17 cellular contexts compared by ENCODE assay signal in the genomic region with DNA sequence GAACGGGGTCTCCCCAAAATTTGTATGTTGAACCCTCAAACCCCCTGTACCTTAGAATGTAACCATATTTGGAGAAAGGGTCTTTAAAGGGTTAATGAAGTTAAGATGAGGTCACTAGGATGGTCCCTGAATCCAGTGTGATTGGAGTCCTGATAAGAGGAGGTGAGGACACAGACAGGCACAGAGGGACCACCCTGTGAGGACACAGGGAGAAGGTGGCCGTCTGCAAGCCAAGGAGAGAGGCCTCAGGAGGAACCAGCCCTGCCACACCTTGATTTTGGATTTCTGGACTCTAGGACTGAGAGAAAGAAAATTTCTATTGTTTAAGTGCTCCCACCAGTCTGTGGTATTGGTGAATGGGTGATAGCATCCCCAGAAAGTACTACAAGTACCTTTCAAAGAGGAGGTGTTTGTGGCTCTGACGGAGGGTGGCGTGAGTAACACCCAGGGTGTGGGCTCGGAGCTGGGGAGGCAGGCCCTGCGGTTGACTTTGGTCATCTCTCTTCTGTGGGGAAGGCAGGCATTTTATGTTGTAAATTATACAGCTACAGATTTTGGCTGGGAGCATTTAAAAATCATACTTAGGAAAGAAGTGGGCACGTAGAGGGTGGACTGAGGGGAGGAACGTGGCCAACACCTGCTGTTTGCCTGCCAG. TPM values are rescaled to one million over a fixed set of nuclear protein-coding genes. Genes with fewer than 3 reads are reported as not detected.
DNase-seq lines count a peak whose midpoint lies in the region; ATAC-seq and TF ChIP-seq lines count a peak whose summit lies in the region.
"Had no signal": no experiment of that assay in that cellular context is flagged by ENCODE, and none has a peak within 500 bp of the region (broad histone marks: within the 10 kb centered on the region; RNA-seq: fewer than 3 reads in every experiment).

No MANE protein-coding gene starts in this region.

- H3K9me3 ChIP-seq in stomach smooth muscle (ENCODE audit: control insufficient read depth in 2 of 2, low read length in 2 of 2) = no peaks in the 10 kb centered on the region
- H3K9me3 ChIP-seq: BE2C had no signal

- no peak for TF ChIP-seq CTCF in mesothelial cell of epicardium (IDR thresholded peaks at IDR 0.05; ENCODE audit: unreplicated experiment)

- no peak overlapping the region for H3K4me3 Mint-ChIP-seq in mesothelial cell of epicardium
- H3K4me3 Mint-ChIP-seq: activated CD8-positive, alpha-beta memory T cell treated with anti-CD3 and anti-CD28 coated beads, Interleukin-2, amount 10 ng/mL, durations not matched to agents 7 days and 5 days had no signal

- no peaks in the 10 kb centered on the region for H3K27me3 ChIP-seq in stomach smooth muscle (ENCODE audit: control insufficient read depth in 1 of 2, insufficient read depth in 2 of 2, low read length in 2 of 2)
- H3K27me3 ChIP-seq: BE2C had no signal

- peaks cover 12 to 14% of the 10 kb centered on the region in 2 donors for H3K36me3 ChIP-seq in stomach smooth muscle (ENCODE audit: control insufficient read depth in 2 of 2, insufficient read depth in 2 of 2, low read length in 2 of 2)
- H3K36me3 ChIP-seq: BE2C had no signal

- H3K27ac Mint-ChIP-seq in mesothelial cell of epicardium = peak overlapping the region; percentile 31
- H3K27ac Mint-ChIP-seq: activated CD8-positive, alpha-beta memory T cell treated with anti-CD3 and anti-CD28 coated beads, Interleukin-2, amount 10 ng/mL, durations not matched to agents 7 days and 5 days had no signal

- ATAC-seq in GM21528 (IDR thresholded peaks at IDR 0.05; ENCODE audit: low FRiP score, unreplicated experiment) (no peak), HG02884 (IDR thresholded peaks at IDR 0.05; ENCODE audit: unreplicated experiment) (no peak), HG03432 (IDR thresholded peaks at IDR 0.05; ENCODE audit: unreplicated experiment) (no peak)
- ATAC-seq: activated CD8-positive, alpha-beta memory T cell treated with anti-CD3 and anti-CD28 coated beads, Interleukin-2, amount 10 ng/mL, durations not matched to agents 7 days and 5 days had no signal

- H3K4me1 Mint-ChIP-seq in mesothelial cell of epicardium = peaks cover 21% of the 10 kb centered on the region

- H3K4me1 ChIP-seq in stomach smooth muscle (ENCODE audit: control insufficient read depth, insufficient read depth, low read length) = peaks cover 68% of the 10 kb centered on the region

- no peak overlapping the region for H3K4me3 ChIP-seq in stomach smooth muscle (ENCODE audit: low read length in 2 of 2)

- H3K27ac ChIP-seq in stomach smooth muscle (ENCODE audit: low read length) = peak overlapping the region; percentile 99

- H3K27me3 Mint-ChIP-seq in mesothelial cell of epicardium (ENCODE audit: low read depth) = no peaks in the 10 kb centered on the region

- DNase-seq in SW480 (ENCODE audit: low spot score) (peak; percentile 49), ecto neural progenitor cell (ENCODE audit: low spot score) (peak; percentile 18), mesothelial cell of epicardium (ENCODE audit: low spot score in 2 of 2, unreplicated experiment in 2 of 2) (no peak), GF-D8 (lab: John Stamatoyannopoulos, UW) (no peak)
- DNase-seq: activated CD4-positive, CD25-positive, alpha-beta regulatory T cell; activated CD8-positive, alpha-beta memory T cell treated with anti-CD3 and anti-CD28 coated beads, Interleukin-2, amount 10 ng/mL, durations not matched to agents 7 days and 5 days; activated naive CD4-positive, alpha-beta T cell treated with anti-CD3 and anti-CD28 coated beads, Interleukin-2, amount 50 U/mL, for 16 hours; NCI-H526 treated with DMSO at 0.1 percent for 48 hours; stimulated activated CD4-positive, alpha-beta T cell treated with anti-CD3 and anti-CD28 coated beads, Interleukin-2, amount 100 ng/mL, for 24 hours; T-helper 1 cell had no signal

- no peaks in the 10 kb centered on the region for H3K36me3 Mint-ChIP-seq in mesothelial cell of epicardium
- H3K36me3 Mint-ChIP-seq: activated CD8-positive, alpha-beta memory T cell treated with anti-CD3 and anti-CD28 coated beads, Interleukin-2, amount 10 ng/mL, durations not matched to agents 7 days and 5 days had no signal

- no peaks in the 10 kb centered on the region for H3K9me3 Mint-ChIP-seq in mesothelial cell of epicardium

- H3K9ac ChIP-seq in stomach smooth muscle (ENCODE audit: low read length in 2 of 2) = peak overlapping the region; percentile 29 to 76

RNA-seq across cellular contexts. Expression of a gene that starts 13.8 kb away (rescaled TPM):
- total RNA-seq in mesothelial cell of epicardium = 2.3 to 4.0 TPM (median 3.4 TPM) in 3 replicates
- total RNA-seq: activated CD8-positive, alpha-beta memory T cell treated with anti-CD3 and anti-CD28 coated beads, Interleukin-2, amount 10 ng/mL, durations not matched to agents 7 days and 5 days; glomerular endothelial cell had no signal

RNA-seq across cellular contexts. Expression of a gene that starts 18.4 kb away (rescaled TPM):
- total RNA-seq in mesothelial cell of epicardium = not detected in 3 replicates
- total RNA-seq: activated CD8-positive, alpha-beta memory T cell treated with anti-CD3 and anti-CD28 coated beads, Interleukin-2, amount 10 ng/mL, durations not matched to agents 7 days and 5 days; glomerular endothelial cell; mucosa of gallbladder had no signal

RNA-seq across cellular contexts. Expression of a gene that starts 49.5 kb away (rescaled TPM):
- 20.5 to 23.7 TPM (median 22.1 TPM) in 3 replicates for total RNA-seq in mesothelial cell of epicardium

Comparison
In these comparisons a context has a peak if more than half of its experiments do, and no peak if none do; other contexts are left out.
1. DNase-seq: peak in SW480 (single experiment) and ecto neural progenitor cell (single experiment); none in mesothelial cell of epicardium (0 of 2) and GF-D8 (single experiment).